8 cellular contexts compared by ENCODE assay signal in the genomic region with DNA sequence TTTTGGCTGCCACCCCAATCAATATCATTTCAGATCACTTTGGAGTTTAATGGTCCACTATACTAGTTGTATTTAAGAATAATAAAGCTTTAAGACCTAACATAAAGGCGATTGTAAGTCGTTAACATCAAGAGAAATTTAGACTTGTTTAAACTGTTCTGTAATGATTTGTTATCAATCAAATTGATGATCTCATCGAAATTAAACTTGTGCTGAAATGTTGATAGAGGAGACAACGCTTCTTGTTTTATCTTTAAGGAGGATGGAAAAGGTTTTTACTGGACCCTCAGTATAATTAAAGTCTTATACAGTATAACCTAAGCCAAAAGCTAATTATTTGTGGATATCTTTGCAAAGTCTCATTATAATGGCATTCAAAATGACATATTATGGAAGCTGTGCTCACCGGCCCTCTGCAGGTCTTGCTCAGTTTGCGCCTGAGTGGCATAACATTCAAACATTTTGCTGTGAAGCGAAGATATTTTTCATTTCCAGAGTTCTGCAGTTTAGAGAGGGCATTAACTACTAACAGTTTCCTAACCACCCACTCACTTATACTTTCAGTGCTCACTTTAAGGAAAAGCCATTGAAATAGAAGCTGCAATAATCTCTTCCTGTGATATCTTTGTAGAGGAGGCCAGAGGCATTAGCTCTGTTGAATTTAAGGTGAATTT. TPM values are rescaled to one million over a fixed set of nuclear protein-coding genes. Genes with fewer than 3 reads are reported as not detected.
DNase-seq lines count a peak whose midpoint lies in the region; ATAC-seq and TF ChIP-seq lines count a peak whose summit lies in the region.

No MANE protein-coding gene starts in this region.

- H3K27ac ChIP-seq in 22Rv1 = no peak overlapping the region
- peak overlapping the region; percentile 79 for H3K27ac ChIP-seq in PC-9

- CTCF ChIA-PET in PC-9 (lab: Charles Lee) = interaction anchor here (0.5 to 1.5 kb wide), 5 partner anchors 9 to 258 kb away, joined by 3 to 13 read pairs (median 4); no protein-coding TSS in a partner anchor

- H3K9me3 ChIP-seq in PC-9 (ENCODE audit: insufficient read depth, low read depth) = no peaks in the 10 kb centered on the region

- no peak for ATAC-seq in central memory CD8-positive, alpha-beta T cell (replicated peaks; ENCODE audit: extremely low read depth, poor library complexity, severe bottlenecking)
- ATAC-seq in GM21390 (IDR thresholded peaks at IDR 0.05; ENCODE audit: unreplicated experiment) (no peak), HG02870 (IDR thresholded peaks at IDR 0.05; ENCODE audit: unreplicated experiment) (no peak)

- H3K4me1 ChIP-seq in PC-9 (replicated peaks; ENCODE audit: insufficient read depth) = peaks cover 40% of the 10 kb centered on the region

- H3K27me3 ChIP-seq in PC-9 (ENCODE audit: insufficient read depth, low read depth) = no peaks in the 10 kb centered on the region

- peak overlapping the region; percentile 84 for H3K4me3 Mint-ChIP-seq in central memory CD8-positive, alpha-beta T cell
- H3K4me3 Mint-ChIP-seq in nephron = peak overlapping the region; percentile 92 to 94 (median 93)

- DNase-seq in ELR (ENCODE audit: low read depth) (peak; percentile 66), PC-9 (no peak), midbrain (lab: John Stamatoyannopoulos, UW) (no peak)
- no peak for DNase-seq in central memory CD8-positive, alpha-beta T cell (ENCODE audit: low spot score in 2 of 2)

- H3K4me3 ChIP-seq in PC-9 = peak overlapping the region; percentile 95

- POLR2A ChIA-PET in PC-9 (lab: Charles Lee; ENCODE audit: unreplicated experiment) = interaction anchor here (0.5 to 2.7 kb wide), 7 partner anchors 10 to 1078 kb away, joined by 3 to 79 read pairs (median 4); no protein-coding TSS in a partner anchor

- H3K36me3 Mint-ChIP-seq in central memory CD8-positive, alpha-beta T cell (ENCODE audit: insufficient read depth) = peaks cover 7% of the 10 kb centered on the region
- no peaks in the 10 kb centered on the region for H3K36me3 Mint-ChIP-seq in nephron (ENCODE audit: low read depth)

- intact Hi-C loops in PC-9 (cut with micrococcal nuclease; ENCODE audit: unreplicated experiment) = loop anchor here (1.0 to 2.0 kb wide), 2 partner anchors 130 to 176 kb away; a partner anchor contains a TSS

- H3K27ac Mint-ChIP-seq in central memory CD8-positive, alpha-beta T cell (ENCODE audit: low read depth) = peak overlapping the region; percentile 84
- peak overlapping the region; percentile 84 to 97 (median 97) for H3K27ac Mint-ChIP-seq in nephron

- H3K9me3 Mint-ChIP-seq in central memory CD8-positive, alpha-beta T cell = no peaks in the 10 kb centered on the region
- H3K9me3 Mint-ChIP-seq in nephron = no peaks in the 10 kb centered on the region

- H3F3A ChIP-seq in PC-9 (ENCODE audit: insufficient read depth, low read depth) = peaks cover 25% of the 10 kb centered on the region

- TF ChIP-seq CTCF in 22Rv1 (IDR thresholded peaks at IDR 0.05) (peak; percentile 46), PC-9 (conservative IDR thresholded peaks at IDR 0.05) (peak; percentile 41; the same call in 1 of the 2 replicates), nephron (IDR thresholded peaks at IDR 0.05; ENCODE audit: unreplicated experiment in 3 of 3) (peak; percentile 18 to 28 (median 27))

- H3K4me2 ChIP-seq in PC-9 = peak overlapping the region; percentile 88

- peaks cover 27% of the 10 kb centered on the region for H3K4me1 Mint-ChIP-seq in central memory CD8-positive, alpha-beta T cell
- H3K4me1 Mint-ChIP-seq in nephron = peaks cover 44% of the 10 kb centered on the region

- H2AFZ ChIP-seq in PC-9 = peak overlapping the region; percentile 90; the same call in 1 of the 2 replicates

- BruUV-seq in PC-9 (replicated peaks; lab: Mats Ljungman, UMichigan) = no TSS peak

- H3K27me3 Mint-ChIP-seq in central memory CD8-positive, alpha-beta T cell = no peaks in the 10 kb centered on the region
- H3K27me3 Mint-ChIP-seq in nephron (ENCODE audit: low read depth) = no peaks in the 10 kb centered on the region

- H3K36me3 ChIP-seq in PC-9 (ENCODE audit: low read depth) = no peaks in the 10 kb centered on the region

- peaks cover 40% of the 10 kb centered on the region for H3K79me2 ChIP-seq in PC-9 (ENCODE audit: low read depth)

- no peaks in the 10 kb centered on the region for H4K20me1 ChIP-seq in PC-9 (ENCODE audit: insufficient read depth)

- H3K9me2 ChIP-seq in PC-9 (ENCODE audit: insufficient read depth) = no peaks in the 10 kb centered on the region

RNA-seq across cellular contexts. Expression of a gene that starts 1.4 kb away (rescaled TPM):
- 27.3 and 31.4 TPM in 2 replicates for total RNA-seq in PC-9 (2021)
